Comparison of ENCODE assay signal across 8 cellular contexts in the genomic region with DNA sequence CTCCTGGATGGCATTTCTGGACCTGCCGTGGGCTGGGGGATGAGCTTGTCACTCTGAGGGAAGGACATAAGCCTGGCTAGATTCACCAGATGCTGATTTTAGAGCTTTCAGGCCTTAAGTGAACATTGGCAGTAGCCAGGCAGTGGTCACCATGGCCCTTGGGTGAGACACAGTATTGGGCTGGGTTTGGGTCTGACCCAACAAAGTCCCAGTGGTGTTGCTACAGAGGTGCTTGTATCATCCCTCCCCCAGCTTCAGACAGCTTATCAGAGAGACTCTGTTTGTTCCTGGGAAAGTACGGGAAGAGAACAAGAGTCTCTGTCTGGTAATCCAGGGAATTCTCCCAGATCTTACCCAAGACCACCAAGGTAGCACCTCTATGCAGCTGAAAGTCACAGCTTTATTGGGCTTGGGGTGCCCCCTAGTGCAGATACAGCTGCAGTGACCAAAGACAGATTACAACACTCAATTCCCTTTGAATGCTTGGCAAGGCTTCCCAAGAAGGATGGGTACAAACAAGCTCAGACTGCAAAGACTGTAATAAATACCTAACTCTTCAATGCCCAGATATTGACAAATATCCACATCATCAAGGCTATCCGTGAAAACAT. TPM values are rescaled to one million over a fixed set of nuclear protein-coding genes. Genes with fewer than 3 reads are reported as not detected.
DNase-seq lines count a peak whose midpoint lies in the region; ATAC-seq and TF ChIP-seq lines count a peak whose summit lies in the region.

No MANE protein-coding gene starts in this region.

- H3K4me1 ChIP-seq in psoas muscle, result no peaks in the 10 kb centered on the region

- CTCF ChIA-PET in activated CD8-positive, alpha-beta T cell treated with anti-CD3 and anti-CD28 coated beads for 36 hours (lab: Charles Lee), result interaction anchor here (0.8 to 3.6 kb wide), 24 partner anchors 10 to 485 kb away, joined by 3 to 56 read pairs (median 5); partner anchors contain the start of genes EEFSEC and RUVBL1

- no peaks in the 10 kb centered on the region for H3K36me3 ChIP-seq in psoas muscle (ENCODE audit: insufficient read depth in 1 of 2, low read depth in 1 of 2)

- H3K4me3 Mint-ChIP-seq in activated CD8-positive, alpha-beta T cell treated with anti-CD3 and anti-CD28 coated beads for 36 hours, result no peak overlapping the region

- H3K27me3 Mint-ChIP-seq in activated CD8-positive, alpha-beta T cell treated with anti-CD3 and anti-CD28 coated beads for 36 hours, result no peaks in the 10 kb centered on the region

- H3K27ac Mint-ChIP-seq in activated CD8-positive, alpha-beta T cell treated with anti-CD3 and anti-CD28 coated beads for 36 hours, result no peak overlapping the region

- ATAC-seq in activated CD8-positive, alpha-beta T cell treated with anti-CD3 and anti-CD28 coated beads for 36 hours, result peak; percentile 55
- peak in 3 of 4 donors; percentile 55 to 75 (median 57) for ATAC-seq in psoas muscle
- no peak for ATAC-seq in GM18517 (IDR thresholded peaks at IDR 0.05; ENCODE audit: unreplicated experiment)

- TF ChIP-seq CTCF in activated CD8-positive, alpha-beta T cell treated with anti-CD3 and anti-CD28 coated beads for 36 hours (IDR thresholded peaks at IDR 0.05), result peak; percentile 68
- TF ChIP-seq CTCF in fibroblast of pulmonary artery (IDR thresholded peaks at IDR 0.05; ENCODE audit: low read length, missing control alignments), result peak; percentile 83
- peak; percentile 52 for TF ChIP-seq CTCF in psoas muscle (IDR thresholded peaks at IDR 0.05)

- WGBS in psoas muscle, 3 donors, result 54 to 57% (median 56%) methylated on average over 3 of the region's 3 CpGs

- no peaks in the 10 kb centered on the region for H3K9me3 ChIP-seq in psoas muscle

- H3K9me3 Mint-ChIP-seq in activated CD8-positive, alpha-beta T cell treated with anti-CD3 and anti-CD28 coated beads for 36 hours, result no peaks in the 10 kb centered on the region

- H3K36me3 Mint-ChIP-seq in activated CD8-positive, alpha-beta T cell treated with anti-CD3 and anti-CD28 coated beads for 36 hours (ENCODE audit: low read depth), result no peaks in the 10 kb centered on the region

- intact Hi-C loops in activated CD8-positive, alpha-beta T cell treated with anti-CD3 and anti-CD28 coated beads for 36 hours (cut with micrococcal nuclease), result no loop called here
- intact Hi-C loops in psoas muscle (cut with DNase I), result loop anchor here in 1 of 2 donors (5.0 kb wide), 1 partner anchor 36 kb away; no protein-coding TSS in a partner anchor

- peak; percentile 4 to 19 for DNase-seq in activated CD4-positive, alpha-beta T cell treated with anti-CD3 and anti-CD28 coated beads for 24 hours (ENCODE audit: low read depth in 2 of 2)
- no peak for DNase-seq in activated CD4-positive, alpha-beta T cell treated with anti-CD3 and anti-CD28 coated beads for 1 hour
- peak; percentile 38 for DNase-seq in NCI-H2227 (lab: John Stamatoyannopoulos, UW; ENCODE audit: unreplicated experiment)
- DNase-seq in activated CD8-positive, alpha-beta T cell treated with anti-CD3 and anti-CD28 coated beads for 36 hours, result peak; percentile 60
- peak; percentile 83 for DNase-seq in fibroblast of pulmonary artery (ENCODE audit: low read depth)
- DNase-seq in psoas muscle, result no peak
- no peak for DNase-seq in hepatic stellate cell (ENCODE audit: low spot score)

- POLR2A ChIA-PET in activated CD8-positive, alpha-beta T cell treated with anti-CD3 and anti-CD28 coated beads for 36 hours (lab: Charles Lee), result interaction anchor here (0.8 to 1.4 kb wide), 2 partner anchors 9 to 63 kb away, joined by 3 read pairs; partner anchors contain the start of gene RUVBL1

- no peak overlapping the region for H3K27ac ChIP-seq in psoas muscle

- no peaks in the 10 kb centered on the region for H3K4me1 Mint-ChIP-seq in activated CD8-positive, alpha-beta T cell treated with anti-CD3 and anti-CD28 coated beads for 36 hours (ENCODE audit: low read depth)

- peaks cover 2 to 12% (median 4%) of the 10 kb centered on the region in 3 donors for H3K27me3 ChIP-seq in psoas muscle (ENCODE audit: insufficient read depth in 3 of 3, low read length in 2 of 3)

- no peak overlapping the region for H3K4me3 ChIP-seq in fibroblast of pulmonary artery (replicated peaks; ENCODE audit: low read depth, low read length)
- no peak overlapping the region for H3K4me3 ChIP-seq in psoas muscle

RNA-seq across cellular contexts. Expression of gene RUVBL1, which starts 9.8 kb away (rescaled TPM):
- total RNA-seq in activated CD8-positive, alpha-beta T cell treated with anti-CD3 and anti-CD28 coated beads for 36 hours, result 10 to 100 TPM; 99.0 to 99.5 TPM
- 10 to 100 TPM; 12.9 to 21.0 (median 15.4) TPM for total RNA-seq in psoas muscle
- polyA plus RNA-seq in psoas muscle, result 10 to 100 TPM; 19.6 to 53.9 (median 38.0) TPM

RNA-seq across cellular contexts. Expression of gene EEFSEC, which starts 19.9 kb away (rescaled TPM):
- total RNA-seq in activated CD8-positive, alpha-beta T cell treated with anti-CD3 and anti-CD28 coated beads for 36 hours, result 10 to 100 TPM; 19.2 to 19.6 TPM
- total RNA-seq in psoas muscle, result 10 to 100 TPM; 13.3 to 18.9 (median 17.2) TPM
- 10 to 100 TPM; 10.7 to 14.0 (median 12.5) TPM for polyA plus RNA-seq in psoas muscle

Comparison
In these comparisons a context has a peak if more than half of its experiments do, and no peak if none do; other contexts are left out.
1. DNase-seq: peak in activated CD4-positive, alpha-beta T cell treated with anti-CD3 and anti-CD28 coated beads for 24 hours (2 of 2), NCI-H2227 (single experiment), activated CD8-positive, alpha-beta T cell treated with anti-CD3 and anti-CD28 coated beads for 36 hours (single experiment) and fibroblast of pulmonary artery (single experiment); none in activated CD4-positive, alpha-beta T cell treated with anti-CD3 and anti-CD28 coated beads for 1 hour (single experiment), psoas muscle (0 of 2) and hepatic stellate cell (single experiment).
2. RNA of gene RUVBL1, which starts 9.8 kb away (total RNA-seq): 99.0 to 99.5 TPM in activated CD8-positive, alpha-beta T cell treated with anti-CD3 and anti-CD28 coated beads for 36 hours; 12.9 to 21.0 TPM in psoas muscle; every median in the first group is over 4 times any median in the second.
3. Peak in every context shown above with its lines, with median percentiles within 50 percentile points of each other: CTCF ChIP-seq.